14 cellular contexts compared by ENCODE assay signal in the genomic region with DNA sequence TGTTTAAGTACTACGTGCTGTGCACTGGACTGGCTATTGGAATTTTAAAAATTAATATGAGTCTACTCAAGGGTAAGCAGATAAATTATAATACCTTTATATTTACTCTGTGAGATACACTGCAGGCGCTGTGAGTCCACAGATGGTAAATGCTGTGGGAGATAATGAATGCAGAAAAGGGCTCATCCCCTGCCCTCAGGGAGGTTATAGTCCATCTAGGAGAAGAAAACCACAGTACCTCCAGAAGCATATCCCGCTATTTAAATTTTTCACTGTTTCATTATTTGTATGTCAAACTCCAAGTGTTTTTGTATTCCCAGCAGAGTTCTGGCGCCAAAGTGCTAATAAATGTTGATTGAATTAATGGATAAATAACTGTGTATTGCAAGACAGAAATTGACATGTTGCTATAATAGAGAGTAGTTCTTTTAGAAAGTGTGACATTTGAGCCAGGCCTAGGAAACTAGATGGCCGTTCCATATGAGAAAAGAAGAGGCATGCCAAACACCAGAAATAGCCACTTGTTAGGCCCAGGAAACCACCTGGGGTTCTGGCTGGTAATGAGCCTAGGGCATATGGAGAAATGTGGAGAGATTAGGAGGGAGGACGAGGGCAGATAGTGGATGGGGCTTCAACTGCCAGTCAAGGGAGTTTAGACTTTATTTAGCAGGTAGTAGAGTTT.
A peak's percentile ranks its signal among the peaks of the same experiment; 100 is the strongest.
DNase-seq lines count a peak whose midpoint lies in the region; ATAC-seq and TF ChIP-seq lines count a peak whose summit lies in the region.
"Had no signal": no experiment of that assay in that cellular context is flagged by ENCODE, and none has a peak within 500 bp of the region (broad histone marks: within the 10 kb centered on the region; RNA-seq: fewer than 3 reads in every experiment).

No MANE protein-coding gene starts in this region.

- no peak overlapping the region for H3K23ac ChIP-seq in IMR-90 (ENCODE audit: low read depth, low read length)

- WGBS in IMR-90 (ENCODE audit: extremely low coverage in 2 of 2, insufficient read length in 1 of 2), 2 experiments = 94% methylated on average over 2 of the region's 6 CpGs; no CpG with 5 or more reads in 1 of the 2 experiments
- 70 to 77% (median 75%) methylated on average over 6 of the region's 6 CpGs for WGBS in psoas muscle, 3 donors

- H4K20me1 ChIP-seq in IMR-90 (ENCODE audit: insufficient read depth, low read length) = no peaks in the 10 kb centered on the region

- H3K9me3 ChIP-seq in IMR-90 (ENCODE audit: control insufficient read depth, insufficient read depth, low read length) (peaks cover 7% of the 10 kb centered on the region), psoas muscle (no peaks in the 10 kb centered on the region)
- H3K9me3 ChIP-seq: BE2C had no signal

- H3K4me3 ChIP-seq in IMR-90 (ENCODE audit: insufficient read depth, low read depth, low read length) (no peak overlapping the region), psoas muscle (no peak overlapping the region)
- H3K4me3 ChIP-seq: GM23248 had no signal

- peak overlapping the region; percentile 26; the same call in 1 of the 3 replicates for H2BK15ac ChIP-seq in IMR-90 (ENCODE audit: low read depth, low read length)

- no TSS peak for BruUV-seq in IMR-90 (replicated peaks; lab: Mats Ljungman, UMichigan)

- intact Hi-C loops in IMR-90 (cut with micrococcal nuclease) = no loop called here
- intact Hi-C loops in psoas muscle (cut with DNase I) = no loop called here

- POLR2A ChIA-PET in IMR-90 (lab: Charles Lee; ENCODE audit: unreplicated experiment) = no interaction called here

- ATAC-seq in activated naive CD8-positive, alpha-beta T cell treated with anti-CD3 and anti-CD28 coated beads, Interleukin-2, amount 50 U/mL, for 24 hours = no peak
- ATAC-seq in IMR-90 (ENCODE audit: low read depth) (no peak), psoas muscle (no peak)
- ATAC-seq: CD8-positive, alpha-beta T cell; HCT116 had no signal

- TF ChIP-seq POLR2A in IMR-90 (IDR thresholded peaks at IDR 0.05; ENCODE audit: low read depth, low read length) = no peak

- H2AK5ac ChIP-seq in IMR-90 (ENCODE audit: low read depth, low read length) = no peak overlapping the region

- H4K8ac ChIP-seq in IMR-90 (ENCODE audit: low read depth in 2 of 2, low read length in 2 of 2) = no peak overlapping the region

- no peak overlapping the region for H4K91ac ChIP-seq in IMR-90 (ENCODE audit: insufficient read depth, low read depth, low read length)

- no peak overlapping the region for H2BK20ac ChIP-seq in IMR-90 (ENCODE audit: low read depth, low read length)

- CTCF ChIA-PET in IMR-90 (lab: Yijun Ruan, JAX) = no interaction called here

- H2BK5ac ChIP-seq in IMR-90 (ENCODE audit: low read depth, low read length, poor library complexity, severe bottlenecking) = no peak overlapping the region

- H3K4me3 Mint-ChIP-seq in activated naive CD8-positive, alpha-beta T cell treated with anti-CD3 and anti-CD28 coated beads, Interleukin-2, amount 50 U/mL, for 24 hours = no peak overlapping the region
- H3K4me3 Mint-ChIP-seq in activated naive CD8-positive, alpha-beta T cell treated with anti-CD3 and anti-CD28 coated beads for 36 hours = no peak overlapping the region
- H3K4me3 Mint-ChIP-seq: CD8-positive, alpha-beta T cell had no signal

- TF ChIP-seq RAD21 in IMR-90 (IDR thresholded peaks at IDR 0.05; ENCODE audit: low read length) = no peak

- TF ChIP-seq CTCF in IMR-90 (conservative IDR thresholded peaks at IDR 0.05; ENCODE audit: low read depth, low read length) (no peak), psoas muscle (IDR thresholded peaks at IDR 0.05) (no peak)

- no peak overlapping the region for H3K14ac ChIP-seq in IMR-90 (replicated peaks; ENCODE audit: low read depth, low read length)

- peaks cover 9% of the 10 kb centered on the region for H3K9me1 ChIP-seq in IMR-90 (ENCODE audit: insufficient read depth, low read length)

- in situ Hi-C loops in IMR-90 (cut with MboI; ENCODE audit: low sequenced_read_pairs) = no loop called here

- no peak overlapping the region for H2AK9ac ChIP-seq in IMR-90 (replicated peaks; ENCODE audit: low read depth, low read length, poor library complexity)

- H3K9ac ChIP-seq in IMR-90 (ENCODE audit: low read depth, low read length) = no peak overlapping the region
- H3K9ac ChIP-seq: GM23248 had no signal

- no peak overlapping the region for H3K18ac ChIP-seq in IMR-90 (ENCODE audit: low read depth, low read length)

- H3K9me3 Mint-ChIP-seq in activated naive CD8-positive, alpha-beta T cell treated with anti-CD3 and anti-CD28 coated beads, Interleukin-2, amount 50 U/mL, for 24 hours = peaks cover 27% of the 10 kb centered on the region
- H3K9me3 Mint-ChIP-seq in activated naive CD8-positive, alpha-beta T cell treated with anti-CD3 and anti-CD28 coated beads for 36 hours = peaks cover 15% of the 10 kb centered on the region

- H3K4ac ChIP-seq in IMR-90 (ENCODE audit: low read depth, low read length) = no peak overlapping the region

- H3K36me3 ChIP-seq in IMR-90 (ENCODE audit: control insufficient read depth, insufficient read depth, low read length) (peaks cover 3% of the 10 kb centered on the region), psoas muscle (ENCODE audit: insufficient read depth in 1 of 2, low read depth in 1 of 2) (no peaks in the 10 kb centered on the region)
- H3K36me3 ChIP-seq: BE2C had no signal

- H2BK120ac ChIP-seq in IMR-90 (ENCODE audit: low read depth, low read length) = no peak overlapping the region

- dilution Hi-C loops in IMR-90 (cut with HindIII; ENCODE audit: low sequenced_read_pairs, unreplicated experiment) = no loop called here

- peaks cover 35% of the 10 kb centered on the region for H3K4me1 Mint-ChIP-seq in activated naive CD8-positive, alpha-beta T cell treated with anti-CD3 and anti-CD28 coated beads, Interleukin-2, amount 50 U/mL, for 24 hours
- H3K4me1 Mint-ChIP-seq in activated naive CD8-positive, alpha-beta T cell treated with anti-CD3 and anti-CD28 coated beads for 36 hours = peaks cover 38% of the 10 kb centered on the region

- H3K27ac Mint-ChIP-seq in activated naive CD8-positive, alpha-beta T cell treated with anti-CD3 and anti-CD28 coated beads, Interleukin-2, amount 50 U/mL, for 24 hours = peak overlapping the region; percentile 24
- H3K27ac Mint-ChIP-seq in activated naive CD8-positive, alpha-beta T cell treated with anti-CD3 and anti-CD28 coated beads for 36 hours = no peak overlapping the region
- H3K27ac Mint-ChIP-seq: CD8-positive, alpha-beta T cell had no signal

- no peak overlapping the region for H4K5ac ChIP-seq in IMR-90 (ENCODE audit: low read depth, low read length)

- peaks cover 48% of the 10 kb centered on the region for H3K36me3 Mint-ChIP-seq in activated naive CD8-positive, alpha-beta T cell treated with anti-CD3 and anti-CD28 coated beads, Interleukin-2, amount 50 U/mL, for 24 hours (ENCODE audit: low read depth)
- H3K36me3 Mint-ChIP-seq in activated naive CD8-positive, alpha-beta T cell treated with anti-CD3 and anti-CD28 coated beads for 36 hours = peaks cover 57% of the 10 kb centered on the region

- H2AFZ ChIP-seq in IMR-90 (replicated peaks; ENCODE audit: low read length, poor library complexity) = no peak overlapping the region
- H2AFZ ChIP-seq: GM23248 had no signal

- H3K27me3 Mint-ChIP-seq in activated naive CD8-positive, alpha-beta T cell treated with anti-CD3 and anti-CD28 coated beads, Interleukin-2, amount 50 U/mL, for 24 hours = no peaks in the 10 kb centered on the region
- no peaks in the 10 kb centered on the region for H3K27me3 Mint-ChIP-seq in activated naive CD8-positive, alpha-beta T cell treated with anti-CD3 and anti-CD28 coated beads for 36 hours

- peaks cover 10% of the 10 kb centered on the region for H3K4me1 ChIP-seq in IMR-90 (ENCODE audit: control insufficient read depth, insufficient read depth, low read length)
- peaks cover 16% of the 10 kb centered on the region for H3K4me1 ChIP-seq in psoas muscle
- H3K4me1 ChIP-seq: BE2C had no signal

- H3K56ac ChIP-seq in IMR-90 (ENCODE audit: extremely low read depth, insufficient read depth, low read length) = no peak overlapping the region

- H3K27ac ChIP-seq in IMR-90 (ENCODE audit: insufficient read depth, low read length) (no peak overlapping the region), psoas muscle (no peak overlapping the region)
- H3K27ac ChIP-seq: C4-2B, GM23248 had no signal

- peaks cover 25 to 63% of the 10 kb centered on the region in 2 experiments for H3K79me1 ChIP-seq in IMR-90 (ENCODE audit: low read depth in 1 of 2, low read length in 2 of 2)

- H3K4me2 ChIP-seq in IMR-90 (ENCODE audit: low read depth, low read length) = no peak overlapping the region

- no peak for DNase-seq in activated naive CD8-positive, alpha-beta T cell treated with anti-CD3 and anti-CD28 coated beads, Interleukin-2, amount 50 U/mL, for 24 hours
- no peak for DNase-seq in activated naive CD8-positive, alpha-beta T cell treated with anti-CD3 and anti-CD28 coated beads for 36 hours
- DNase-seq in IMR-90 = no peak
- DNase-seq in cerebellar cortex (ENCODE audit: low spot score) = peak; percentile 49
- DNase-seq in psoas muscle = no peak
- DNase-seq in NCI-H2196 (lab: John Stamatoyannopoulos, UW; ENCODE audit: unreplicated experiment) = no peak
- DNase-seq in NCI-H146 (lab: John Stamatoyannopoulos, UW) = no peak
- DNase-seq: CD8-positive, alpha-beta T cell; COR-L47; DMS53; GM23248 had no signal

- H3K27me3 ChIP-seq in IMR-90 (ENCODE audit: control insufficient read depth, insufficient read depth, low read length) (no peaks in the 10 kb centered on the region), psoas muscle (ENCODE audit: insufficient read depth in 3 of 3, low read length in 2 of 3) (no peaks in the 10 kb centered on the region)
- H3K27me3 ChIP-seq: BE2C had no signal

TF ChIP-seq in IMR-90, 13 proteins besides CTCF, POLR2A, EP300 and RAD21:
- no peak for TF ChIP-seq BHLHE40 (IDR thresholded peaks at IDR 0.05; ENCODE audit: low read depth, low read length)
- no peak for TF ChIP-seq SMC3 (IDR thresholded peaks at IDR 0.05; ENCODE audit: low read depth, low read length)
- no peak for TF ChIP-seq MAZ (IDR thresholded peaks at IDR 0.05; ENCODE audit: borderline replicate concordance, low read depth, low read length)
- no peak for TF ChIP-seq MAFK (IDR thresholded peaks at IDR 0.05; ENCODE audit: low read depth, low read length)
- TF ChIP-seq CEBPB (IDR thresholded peaks at IDR 0.05; ENCODE audit: low read depth, low read length) = no peak
TF ChIP-seq in IMR-90: peak in this region for 0.
